Comparison of ENCODE assay signal across 20 cellular contexts in genomic region chr2:217612920-217613319, GRCh38.
DNase-seq lines count a peak whose midpoint lies in the region.
"Had no signal": no experiment of that assay in that cellular context is flagged by ENCODE, and none has a peak within 500 bp of the region (broad histone marks: within the 10 kb centered on the region; RNA-seq: fewer than 3 reads in every experiment).

No MANE protein-coding gene starts in this region.

- peak overlapping the region; percentile 5 for H3K27ac ChIP-seq in cingulate gyrus (ENCODE audit: low read depth, low read length)
- H3K27ac ChIP-seq: SJSA1 had no signal

- DNase-seq in NCI-H748 (lab: John Stamatoyannopoulos, UW; ENCODE audit: unreplicated experiment), result peak; percentile 16
- DNase-seq in NCI-H748 treated with DMSO at 0.1 percent for 48 hours (lab: John Stamatoyannopoulos, UW), result no peak
- DNase-seq in NCI-H69 (lab: John Stamatoyannopoulos, UW), result peak; percentile 8
- DNase-seq in superior temporal gyrus (ENCODE audit: extremely low spot score), result peak; percentile 27
- DNase-seq in HCEC 1CT, result no peak
- DNase-seq in AG08396 (ENCODE audit: low spot score), result no peak
- DNase-seq: AML-193; Caco-2; CD8-positive, alpha-beta T cell; DND-41; KBM-7; NCI-H1105 treated with DMSO at 0.1 percent for 48 hours; NCI-H1694; NCI-H2029 treated with DMSO at 0.1 percent for 48 hours; NCI-H446 treated with DMSO at 0.1 percent for 48 hours; NCI-H82; Right ventricle myocardium superior; RPMI8226 had no signal

Comparison
In these comparisons a context has a peak if more than half of its experiments do, and no peak if none do; other contexts are left out.
1. DNase-seq: peak in NCI-H748 (single experiment), NCI-H69 (single experiment) and superior temporal gyrus (single experiment); none in NCI-H748 treated with DMSO at 0.1 percent for 48 hours (single experiment), HCEC 1CT (single experiment) and AG08396 (single experiment).